ENCODE assay signal across 1 cellular context in the genomic region with DNA sequence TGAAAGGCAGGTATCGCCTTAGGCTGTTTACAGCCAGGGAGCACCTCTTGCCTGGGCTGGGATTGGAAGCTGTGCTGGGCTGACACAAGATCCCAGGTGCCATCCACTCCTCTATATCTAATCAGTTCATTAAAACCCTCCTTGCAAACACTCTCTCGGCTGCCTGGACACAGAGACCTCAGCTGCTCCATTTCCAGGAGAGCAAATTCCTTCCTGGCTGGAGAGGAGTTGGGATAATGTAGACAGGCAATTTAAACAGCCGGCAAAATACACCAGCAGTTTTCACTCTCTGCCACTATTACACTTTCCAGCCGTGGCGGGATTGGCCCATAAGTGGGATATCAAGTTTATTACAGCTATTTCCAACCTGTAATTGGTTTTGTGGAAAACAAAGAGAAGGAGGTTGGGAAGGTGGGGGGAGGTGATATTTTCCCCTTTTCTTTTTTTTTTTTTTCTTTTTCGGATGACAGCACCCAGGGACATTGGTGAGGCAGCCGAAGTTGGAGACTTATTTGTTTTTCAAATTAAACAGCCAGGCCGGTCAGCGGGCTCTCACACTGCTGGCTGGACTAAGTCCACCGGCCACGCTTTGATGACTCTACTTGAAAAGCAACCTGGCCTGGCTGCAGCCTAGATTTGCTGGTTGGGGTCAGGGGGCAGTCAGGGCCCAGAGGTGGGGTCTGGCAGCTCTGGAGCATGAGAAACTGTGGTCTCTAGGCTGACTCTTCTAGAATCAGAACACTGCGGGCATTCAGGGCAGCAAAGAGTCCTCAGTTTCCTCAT.
A peak's percentile ranks its signal among the peaks of the same experiment; 100 is the strongest.
TF ChIP-seq lines count a peak whose summit lies in the region.

No MANE protein-coding gene starts in this region.

TF ChIP-seq in HepG2, 621 proteins besides CTCF, POLR2A, EP300 and RAD21 (continued from another document):
- no peak for TF ChIP-seq CEBPZ (IDR thresholded peaks at IDR 0.05; ENCODE audit: low read length)
- TF ChIP-seq ZBTB7B (CRISPR knock-in tag; IDR thresholded peaks at IDR 0.05), result 0 out of 2 replicates have a peak, but pooled peaks have one; percentile 14
- TF ChIP-seq NR2F6 (IDR thresholded peaks at IDR 0.05), result peak; percentile 49; the same call in 1 of the 2 replicates
- TF ChIP-seq NR2F6 (CRISPR knock-in tag; IDR thresholded peaks at IDR 0.05), result peak; percentile 32; the same call in 1 of the 2 replicates
- TF ChIP-seq, protein P1, sequence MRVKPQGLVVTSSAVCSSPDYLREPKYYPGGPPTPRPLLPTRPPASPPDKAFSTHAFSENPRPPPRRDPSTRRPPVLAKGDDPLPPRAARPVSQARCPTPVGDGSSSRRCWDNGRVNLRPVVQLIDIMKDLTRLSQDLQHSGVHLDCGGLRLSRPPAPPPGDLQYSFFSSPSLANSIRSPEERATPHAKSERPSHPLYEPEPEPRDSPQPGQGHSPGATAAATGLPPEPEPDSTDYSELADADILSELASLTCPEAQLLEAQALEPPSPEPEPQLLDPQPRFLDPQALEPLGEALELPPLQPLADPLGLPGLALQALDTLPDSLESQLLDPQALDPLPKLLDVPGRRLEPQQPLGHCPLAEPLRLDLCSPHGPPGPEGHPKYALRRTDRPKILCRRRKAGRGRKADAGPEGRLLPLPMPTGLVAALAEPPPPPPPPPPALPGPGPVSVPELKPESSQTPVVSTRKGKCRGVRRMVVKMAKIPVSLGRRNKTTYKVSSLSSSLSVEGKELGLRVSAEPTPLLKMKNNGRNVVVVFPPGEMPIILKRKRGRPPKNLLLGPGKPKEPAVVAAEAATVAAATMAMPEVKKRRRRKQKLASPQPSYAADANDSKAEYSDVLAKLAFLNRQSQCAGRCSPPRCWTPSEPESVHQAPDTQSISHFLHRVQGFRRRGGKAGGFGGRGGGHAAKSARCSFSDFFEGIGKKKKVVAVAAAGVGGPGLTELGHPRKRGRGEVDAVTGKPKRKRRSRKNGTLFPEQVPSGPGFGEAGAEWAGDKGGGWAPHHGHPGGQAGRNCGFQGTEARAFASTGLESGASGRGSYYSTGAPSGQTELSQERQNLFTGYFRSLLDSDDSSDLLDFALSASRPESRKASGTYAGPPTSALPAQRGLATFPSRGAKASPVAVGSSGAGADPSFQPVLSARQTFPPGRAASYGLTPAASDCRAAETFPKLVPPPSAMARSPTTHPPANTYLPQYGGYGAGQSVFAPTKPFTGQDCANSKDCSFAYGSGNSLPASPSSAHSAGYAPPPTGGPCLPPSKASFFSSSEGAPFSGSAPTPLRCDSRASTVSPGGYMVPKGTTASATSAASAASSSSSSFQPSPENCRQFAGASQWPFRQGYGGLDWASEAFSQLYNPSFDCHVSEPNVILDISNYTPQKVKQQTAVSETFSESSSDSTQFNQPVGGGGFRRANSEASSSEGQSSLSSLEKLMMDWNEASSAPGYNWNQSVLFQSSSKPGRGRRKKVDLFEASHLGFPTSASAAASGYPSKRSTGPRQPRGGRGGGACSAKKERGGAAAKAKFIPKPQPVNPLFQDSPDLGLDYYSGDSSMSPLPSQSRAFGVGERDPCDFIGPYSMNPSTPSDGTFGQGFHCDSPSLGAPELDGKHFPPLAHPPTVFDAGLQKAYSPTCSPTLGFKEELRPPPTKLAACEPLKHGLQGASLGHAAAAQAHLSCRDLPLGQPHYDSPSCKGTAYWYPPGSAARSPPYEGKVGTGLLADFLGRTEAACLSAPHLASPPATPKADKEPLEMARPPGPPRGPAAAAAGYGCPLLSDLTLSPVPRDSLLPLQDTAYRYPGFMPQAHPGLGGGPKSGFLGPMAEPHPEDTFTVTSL (CRISPR knock-in tag; IDR thresholded peaks at IDR 0.05; ENCODE audit: borderline replicate concordance), result peak; percentile 53; the same call in 1 of the 2 replicates
- TF ChIP-seq ZKSCAN8 (CRISPR knock-in tag; IDR thresholded peaks at IDR 0.05; ENCODE audit: borderline replicate concordance), result no peak
- no peak for TF ChIP-seq ZNF850 (CRISPR knock-in tag; conservative IDR thresholded peaks at IDR 0.05)
- TF ChIP-seq, protein P2, sequence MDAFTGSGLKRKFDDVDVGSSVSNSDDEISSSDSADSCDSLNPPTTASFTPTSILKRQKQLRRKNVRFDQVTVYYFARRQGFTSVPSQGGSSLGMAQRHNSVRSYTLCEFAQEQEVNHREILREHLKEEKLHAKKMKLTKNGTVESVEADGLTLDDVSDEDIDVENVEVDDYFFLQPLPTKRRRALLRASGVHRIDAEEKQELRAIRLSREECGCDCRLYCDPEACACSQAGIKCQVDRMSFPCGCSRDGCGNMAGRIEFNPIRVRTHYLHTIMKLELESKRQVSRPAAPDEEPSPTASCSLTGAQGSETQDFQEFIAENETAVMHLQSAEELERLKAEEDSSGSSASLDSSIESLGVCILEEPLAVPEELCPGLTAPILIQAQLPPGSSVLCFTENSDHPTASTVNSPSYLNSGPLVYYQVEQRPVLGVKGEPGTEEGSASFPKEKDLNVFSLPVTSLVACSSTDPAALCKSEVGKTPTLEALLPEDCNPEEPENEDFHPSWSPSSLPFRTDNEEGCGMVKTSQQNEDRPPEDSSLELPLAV (CRISPR knock-in tag; conservative IDR thresholded peaks at IDR 0.05; ENCODE audit: low read depth), result no peak
- no peak for TF ChIP-seq BHLHE40 (IDR thresholded peaks at IDR 0.05; ENCODE audit: low read length)
- TF ChIP-seq TEAD2 (CRISPR knock-in tag; IDR thresholded peaks at IDR 0.05), result no peak
- TF ChIP-seq LCORL (IDR thresholded peaks at IDR 0.05), result no peak
- peak; percentile 37; the same call in 1 of the 2 replicates for TF ChIP-seq LCORL (CRISPR knock-in tag; IDR thresholded peaks at IDR 0.05)
- TF ChIP-seq HDAC1 (CRISPR knock-in tag; IDR thresholded peaks at IDR 0.05), result no peak
- 0 out of 2 replicates have a peak, but pooled peaks have one; percentile 22 for TF ChIP-seq NR2F2 (IDR thresholded peaks at IDR 0.05; ENCODE audit: borderline replicate concordance, low read depth)
- TF ChIP-seq ZNF549 (CRISPR knock-in tag; IDR thresholded peaks at IDR 0.05), result no peak
- peak; percentile 61; the same call in 1 of the 2 replicates for TF ChIP-seq TCF7 (IDR thresholded peaks at IDR 0.05; ENCODE audit: low read depth)
- TF ChIP-seq HDAC6 (IDR thresholded peaks at IDR 0.05; ENCODE audit: low read depth, low read length), result no peak
- no peak for TF ChIP-seq WIZ (CRISPR knock-in tag; IDR thresholded peaks at IDR 0.05)
